14 cellular contexts compared by ENCODE assay signal in the genomic region with DNA sequence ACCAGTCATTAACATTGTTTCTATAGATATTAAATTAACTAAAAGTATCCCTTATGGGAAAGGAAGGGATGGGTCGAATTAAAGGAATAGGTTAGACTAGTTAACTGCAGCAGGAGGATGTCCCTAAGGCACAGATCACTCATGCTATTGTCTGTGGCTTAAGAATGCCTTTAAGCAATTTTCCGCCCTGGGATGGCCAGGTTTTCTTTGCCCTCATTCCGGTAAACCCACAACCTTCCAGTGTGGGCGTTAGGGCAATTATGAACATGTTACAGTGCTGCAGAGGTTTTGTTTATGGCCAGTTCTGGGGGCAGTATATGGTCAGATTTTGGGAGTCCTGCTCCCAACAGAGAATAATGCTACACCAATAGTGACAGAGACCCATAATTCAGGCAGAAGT.
"Had no signal": no experiment of that assay in that cellular context is flagged by ENCODE, and none has a peak within 500 bp of the region (broad histone marks: within the 10 kb centered on the region; RNA-seq: fewer than 3 reads in every experiment).

No MANE protein-coding gene starts in this region.

- H3K9me3 ChIP-seq: breast epithelium, heart right ventricle, suprapubic skin, uterus had no signal

- H3K36me3 Mint-ChIP-seq: WTC11 had no signal

- H3K27ac ChIP-seq: dorsolateral prefrontal cortex, heart right ventricle, suprapubic skin, uterus had no signal

- DNase-seq: activated CD4-positive, alpha-beta T cell treated with anti-CD3 and anti-CD28 coated beads, Interleukin-2, amount 10 ng/mL, durations not matched to agents 24 days and 14 days; activated naive CD4-positive, alpha-beta T cell; aorta; dorsolateral prefrontal cortex; left ventricle myocardium superior; stimulated activated CD4-positive, alpha-beta T cell treated with anti-CD3 and anti-CD28 coated beads, Interleukin-4, amount 100 ng/mL, for 1 hour; stimulated activated CD8-positive, alpha-beta memory T cell treated with anti-CD3 and anti-CD28 coated beads, Interleukin-4, amount 100 ng/mL, for 48 hours; stimulated activated naive CD8-positive, alpha-beta T cell treated with anti-CD3 and anti-CD28 coated beads, Interleukin-15, Interleukin-2, amounts not matched to agents 100 U/mL and 50 U/mL, for 24 hours; uterus had no signal

- H3K4me1 ChIP-seq: breast epithelium, uterus had no signal

- H3K9me3 Mint-ChIP-seq: activated CD4-positive, alpha-beta T cell treated with anti-CD3 and anti-CD28 coated beads, Interleukin-2, amount 10 ng/mL, durations not matched to agents 24 days and 14 days; activated T-helper 1 cell treated with anti-CD3 and anti-CD28 coated beads, Interleukin-12 subunit alpha, Interleukin-12 subunit beta, Interleukin-2, Interleukin-4 antibody, amounts not matched to agents 30 ng/mL and 10 ng/mL and 1 ng/mL, durations not matched to agents 14 hours and 24 hours and 36 hours; WTC11 had no signal

- H3K4me3 ChIP-seq: dorsolateral prefrontal cortex, heart right ventricle, suprapubic skin, uterus had no signal

- H3K4me1 Mint-ChIP-seq: activated CD4-positive, alpha-beta T cell treated with anti-CD3 and anti-CD28 coated beads, Interleukin-2, amount 10 ng/mL, durations not matched to agents 24 days and 14 days had no signal

- H3K27ac Mint-ChIP-seq: activated CD4-positive, alpha-beta T cell treated with anti-CD3 and anti-CD28 coated beads, Interleukin-2, amount 10 ng/mL, durations not matched to agents 24 days and 14 days; activated T-helper 1 cell treated with anti-CD3 and anti-CD28 coated beads, Interleukin-12 subunit alpha, Interleukin-12 subunit beta, Interleukin-2, Interleukin-4 antibody, amounts not matched to agents 30 ng/mL and 10 ng/mL and 1 ng/mL, durations not matched to agents 14 hours and 24 hours and 36 hours; WTC11 had no signal

- H3K4me3 Mint-ChIP-seq: activated CD4-positive, alpha-beta T cell treated with anti-CD3 and anti-CD28 coated beads, Interleukin-2, amount 10 ng/mL, durations not matched to agents 24 days and 14 days; activated T-helper 1 cell treated with anti-CD3 and anti-CD28 coated beads, Interleukin-12 subunit alpha, Interleukin-12 subunit beta, Interleukin-2, Interleukin-4 antibody, amounts not matched to agents 30 ng/mL and 10 ng/mL and 1 ng/mL, durations not matched to agents 14 hours and 24 hours and 36 hours; WTC11 had no signal

- H3K27me3 ChIP-seq: breast epithelium, uterus had no signal

- ATAC-seq: heart right ventricle; left ventricle myocardium superior; stimulated activated naive CD8-positive, alpha-beta T cell treated with anti-CD3 and anti-CD28 coated beads, Interleukin-15, Interleukin-2, amounts not matched to agents 100 U/mL and 50 U/mL, for 24 hours had no signal

- H3K36me3 ChIP-seq: breast epithelium, heart right ventricle, suprapubic skin, uterus had no signal
